6 cellular contexts compared by ENCODE assay signal in genomic region chr11:14345016-14345415, GRCh38. TPM values are rescaled to one million over a fixed set of nuclear protein-coding genes. Genes with fewer than 3 reads are reported as not detected.
DNase-seq lines count a peak whose midpoint lies in the region; ATAC-seq and TF ChIP-seq lines count a peak whose summit lies in the region.
"Not testable (repeated sequence)": the region's sequence is repeated elsewhere in the genome, so short reads cannot be mapped to it uniquely, and the experiment has no call there.

No MANE protein-coding gene starts in this region.

- 98% methylated on average over 5 of the region's 5 CpGs for WGBS in smooth muscle cell (ENCODE audit: low lambda C conversion rate)

- not testable (repeated sequence) for H2AFZ ChIP-seq in GM23338; smooth muscle cell (ENCODE audit: low read depth)

- H3K4me2 ChIP-seq in GM23338 = peak overlapping the region; percentile 12; the same call in 1 of the 2 replicates
- H3K4me2 ChIP-seq in smooth muscle cell = not testable (repeated sequence)

- H3F3A ChIP-seq in GM23338 (replicated peaks; ENCODE audit: low read depth); smooth muscle cell (ENCODE audit: low read depth): not testable (repeated sequence)

- POLR2A ChIA-PET in activated B cell treated with CpG ODN at 0.5 μM for 24 hours (lab: Charles Lee) = interaction anchor here (0.7 to 0.9 kb wide), 3 partner anchors 11 to 13 kb away, joined by 3 read pairs; no protein-coding TSS in a partner anchor

- H3K27ac ChIP-seq in GM23338 (ENCODE audit: low read depth) = peak overlapping the region; percentile 30
- H3K27ac ChIP-seq in SJSA1 = 0 out of 2 replicates have a peak overlapping the region, but pooled peaks have one; percentile 2
- not testable (repeated sequence) for H3K27ac ChIP-seq in iPS-20b (ENCODE audit: low read length)
- H3K27ac ChIP-seq in smooth muscle cell (ENCODE audit: low read depth) = peak overlapping the region; percentile 33

- H3K36me3 ChIP-seq in GM23338 (ENCODE audit: insufficient read depth); iPS-20b (ENCODE audit: insufficient read depth, low read depth, low read length); smooth muscle cell (ENCODE audit: low read depth): not testable (repeated sequence)
- peaks cover 12% of the 10 kb centered on the region; the same call in 1 of the 2 replicates for H3K36me3 ChIP-seq in SJSA1

- not testable (repeated sequence) for H4K20me1 ChIP-seq in GM23338 (replicated peaks; ENCODE audit: insufficient read depth)
- peaks cover 29% of the 10 kb centered on the region for H4K20me1 ChIP-seq in smooth muscle cell (ENCODE audit: low read depth)

- not testable (repeated sequence) for H3K4me3 ChIP-seq in GM23338; SJSA1; iPS-20b (ENCODE audit: low read length); smooth muscle cell

- peak overlapping the region; percentile 14; the same call in 1 of the 2 replicates for H3K9ac ChIP-seq in iPS-20b (ENCODE audit: low read depth, low read length)
- H3K9ac ChIP-seq in smooth muscle cell (ENCODE audit: low read depth) = not testable (repeated sequence)

- not testable (repeated sequence) for H3K4me3 Mint-ChIP-seq in GM23338, activated B cell treated with CpG ODN at 0.5 μM for 24 hours, natural killer cell

- H3K27me3 ChIP-seq in GM23338 (ENCODE audit: insufficient read depth); SJSA1 (replicated peaks); iPS-20b (ENCODE audit: insufficient read depth, low read length); smooth muscle cell (ENCODE audit: low read depth): not testable (repeated sequence)

- H3K36me3 Mint-ChIP-seq in GM23338 (ENCODE audit: low read depth) (peaks cover 25% of the 10 kb centered on the region), activated B cell treated with CpG ODN at 0.5 μM for 24 hours (ENCODE audit: low read depth) (peaks cover 50% of the 10 kb centered on the region)
- not testable (repeated sequence) for H3K36me3 Mint-ChIP-seq in natural killer cell

- H3K4me1 ChIP-seq in GM23338 (ENCODE audit: insufficient read depth) (peaks cover 45% of the 10 kb centered on the region), SJSA1 (replicated peaks) (peaks cover 18% of the 10 kb centered on the region), iPS-20b (ENCODE audit: insufficient read depth, low read length) (peaks cover 59% of the 10 kb centered on the region; the same call in 1 of the 2 replicates), smooth muscle cell (ENCODE audit: low read depth) (peaks cover 11% of the 10 kb centered on the region)

- peaks cover 10% of the 10 kb centered on the region for H3K9me3 ChIP-seq in SJSA1 (replicated peaks)
- not testable (repeated sequence) for H3K9me3 ChIP-seq in iPS-20b (ENCODE audit: insufficient read depth, low read depth, low read length); smooth muscle cell (replicated peaks; ENCODE audit: low read depth)

- not testable (repeated sequence) for TF ChIP-seq CTCF in GM23338 (conservative IDR thresholded peaks at IDR 0.05; ENCODE audit: low read depth in 2 of 2); activated B cell treated with CpG ODN at 0.5 μM for 24 hours (IDR thresholded peaks at IDR 0.05); natural killer cell (IDR thresholded peaks at IDR 0.05); smooth muscle cell (IDR thresholded peaks at IDR 0.05; ENCODE audit: borderline replicate concordance, insufficient read depth, poor library complexity, severe bottlenecking)

- not testable (repeated sequence) for DNase-seq in GM23338 (ENCODE audit: low spot score); SJSA1 (ENCODE audit: low read depth in 1 of 2, low spot score in 2 of 2); activated B cell treated with CpG ODN at 0.5 μM for 24 hours; natural killer cell; smooth muscle cell (lab: John Stamatoyannopoulos, UW; ENCODE audit: unreplicated experiment)

- CTCF ChIA-PET in activated B cell treated with CpG ODN at 0.5 μM for 24 hours (lab: Charles Lee) = interaction anchor here (0.8 to 1.3 kb wide), 2 partner anchors 18 to 109 kb away, joined by 3 to 5 read pairs; no protein-coding TSS in a partner anchor

- H3K27ac Mint-ChIP-seq in GM23338 = peak overlapping the region; percentile 61
- peak overlapping the region; percentile 30 for H3K27ac Mint-ChIP-seq in activated B cell treated with CpG ODN at 0.5 μM for 24 hours
- H3K27ac Mint-ChIP-seq in natural killer cell = peak overlapping the region; percentile 25 to 38

- intact Hi-C loops in activated B cell treated with CpG ODN at 0.5 μM for 24 hours (cut with micrococcal nuclease); natural killer cell (cut with micrococcal nuclease): not testable (repeated sequence)

- peaks cover 61% of the 10 kb centered on the region for H3K4me1 Mint-ChIP-seq in GM23338
- peaks cover 76% of the 10 kb centered on the region for H3K4me1 Mint-ChIP-seq in activated B cell treated with CpG ODN at 0.5 μM for 24 hours
- H3K4me1 Mint-ChIP-seq in natural killer cell = peaks cover 63 to 74% of the 10 kb centered on the region in 2 donors

- ATAC-seq in GM23338; activated B cell treated with CpG ODN at 0.5 μM for 24 hours (ENCODE audit: low read depth); natural killer cell: not testable (repeated sequence)

- H3K9me2 ChIP-seq in GM23338 (ENCODE audit: insufficient read depth) = not testable (repeated sequence)

- H3K79me2 ChIP-seq in GM23338 (replicated peaks; ENCODE audit: insufficient read depth) (peaks cover 90% of the 10 kb centered on the region), smooth muscle cell (ENCODE audit: low read depth) (peaks cover 92% of the 10 kb centered on the region)

- H3K27me3 Mint-ChIP-seq in GM23338 (ENCODE audit: insufficient read depth, low read depth, poor library complexity); activated B cell treated with CpG ODN at 0.5 μM for 24 hours; natural killer cell (ENCODE audit: low read depth in 2 of 2): not testable (repeated sequence)

- not testable (repeated sequence) for H3K9me3 Mint-ChIP-seq in GM23338, activated B cell treated with CpG ODN at 0.5 μM for 24 hours, natural killer cell

RNA-seq across cellular contexts. Expression of gene RRAS2, which starts 14.0 kb away (rescaled TPM):
- total RNA-seq in GM23338 (2014; rRNA removed; shearing (Covaris generic)) = 293 and 296 TPM in 2 replicates
- 174 and 196 TPM in 2 replicates for polyA plus RNA-seq in GM23338 (2016; fragmentation: Nextera tagmentation; extraction: Ambion mirVana)
- 159 and 200 TPM in 2 replicates for total RNA-seq in SJSA1 (2014; rRNA removed; shearing (Covaris generic))
- total RNA-seq in activated B cell treated with CpG ODN at 0.5 μM for 24 hours = 97.7 and 106 TPM in 2 replicates
- 10 to 100 TPM; 62.1 to 86.7 (median 69.6) TPM for total RNA-seq in natural killer cell
- 37.9 and 53.6 TPM in 2 replicates for total RNA-seq in smooth muscle cell
- 27.0 and 27.3 TPM in 2 replicates for polyA plus RNA-seq in smooth muscle cell
